ENCODE assay signal across 8 cellular contexts in the genomic region with DNA sequence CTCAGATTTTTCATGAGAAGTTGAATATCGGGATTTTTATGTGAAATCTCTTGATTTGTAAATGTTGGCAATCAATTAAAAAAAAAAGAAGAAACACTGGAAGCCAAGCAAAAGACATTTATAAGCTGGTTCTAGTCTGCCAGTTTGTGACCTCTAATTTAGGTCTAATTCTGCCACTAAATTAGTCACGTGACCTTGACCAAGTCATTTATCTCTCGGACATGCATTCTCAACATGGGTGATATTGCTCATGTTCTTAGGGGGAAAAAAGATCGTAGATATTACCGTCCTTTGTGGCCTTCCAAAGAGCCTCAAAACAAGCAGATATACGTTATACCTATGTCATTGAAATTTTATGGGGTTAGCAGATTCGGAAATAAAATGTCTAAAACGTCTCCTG. TPM values are rescaled to one million over a fixed set of nuclear protein-coding genes. Genes with fewer than 3 reads are reported as not detected.
DNase-seq lines count a peak whose midpoint lies in the region; ATAC-seq lines count a peak whose summit lies in the region.

No MANE protein-coding gene starts in this region.

- H3K4me3 Mint-ChIP-seq in activated CD4-positive, alpha-beta memory T cell treated with anti-CD3 and anti-CD28 coated beads, Interleukin-2, amount 10 ng/mL, durations not matched to agents 7 days and 5 days = peak overlapping the region; percentile 91
- H3K4me3 Mint-ChIP-seq in stimulated activated naive B cell treated with anti-CD40 and anti-IgM and Interleukin-4, amounts not matched to agents 10 μg/mL and 1 μg/mL and 100 μg/mL, for 72 hours = peak overlapping the region; percentile 92 to 98

- H3K4me3 ChIP-seq in iPS-11a (ENCODE audit: low read depth, low read length) = peak overlapping the region; percentile 82

- peaks cover 2% of the 10 kb centered on the region for H3K27me3 Mint-ChIP-seq in activated CD4-positive, alpha-beta memory T cell treated with anti-CD3 and anti-CD28 coated beads, Interleukin-2, amount 10 ng/mL, durations not matched to agents 7 days and 5 days
- peaks cover 0 to 5% of the 10 kb centered on the region in 2 donors for H3K27me3 Mint-ChIP-seq in stimulated activated naive B cell treated with anti-CD40 and anti-IgM and Interleukin-4, amounts not matched to agents 10 μg/mL and 1 μg/mL and 100 μg/mL, for 72 hours

- POLR2A ChIA-PET in activated CD4-positive, alpha-beta memory T cell treated with anti-CD3 and anti-CD28 coated beads, Interleukin-2, amount 10 ng/mL, durations not matched to agents 7 days and 5 days (lab: Charles Lee) = interaction anchor here (0.8 to 1.0 kb wide), 2 partner anchors 12 to 183 kb away, joined by 3 read pairs; no protein-coding TSS in a partner anchor

- H3K27ac Mint-ChIP-seq in activated CD4-positive, alpha-beta memory T cell treated with anti-CD3 and anti-CD28 coated beads, Interleukin-2, amount 10 ng/mL, durations not matched to agents 7 days and 5 days = peak overlapping the region; percentile 34
- peak overlapping the region; percentile 97 for H3K27ac Mint-ChIP-seq in stimulated activated naive B cell treated with anti-CD40 and anti-IgM and Interleukin-4, amounts not matched to agents 10 μg/mL and 1 μg/mL and 100 μg/mL, for 72 hours

- no peak for ATAC-seq in stimulated activated naive B cell treated with anti-CD40 and anti-IgM and Interleukin-4, amounts not matched to agents 10 μg/mL and 1 μg/mL and 100 μg/mL, for 72 hours (replicated peaks)
- ATAC-seq in HG03442 (IDR thresholded peaks at IDR 0.05; ENCODE audit: unreplicated experiment) (no peak), HG03175 (IDR thresholded peaks at IDR 0.05; ENCODE audit: unreplicated experiment) (no peak), HG03139 (IDR thresholded peaks at IDR 0.05; ENCODE audit: unreplicated experiment) (no peak)

- H3K9me3 Mint-ChIP-seq in activated CD4-positive, alpha-beta memory T cell treated with anti-CD3 and anti-CD28 coated beads, Interleukin-2, amount 10 ng/mL, durations not matched to agents 7 days and 5 days = no peaks in the 10 kb centered on the region
- no peaks in the 10 kb centered on the region for H3K9me3 Mint-ChIP-seq in stimulated activated naive B cell treated with anti-CD40 and anti-IgM and Interleukin-4, amounts not matched to agents 10 μg/mL and 1 μg/mL and 100 μg/mL, for 72 hours

- peaks cover 12% of the 10 kb centered on the region for H3K36me3 Mint-ChIP-seq in activated CD4-positive, alpha-beta memory T cell treated with anti-CD3 and anti-CD28 coated beads, Interleukin-2, amount 10 ng/mL, durations not matched to agents 7 days and 5 days (ENCODE audit: low read depth)
- H3K36me3 Mint-ChIP-seq in stimulated activated naive B cell treated with anti-CD40 and anti-IgM and Interleukin-4, amounts not matched to agents 10 μg/mL and 1 μg/mL and 100 μg/mL, for 72 hours = no peaks in the 10 kb centered on the region

- H3K4me1 Mint-ChIP-seq in activated CD4-positive, alpha-beta memory T cell treated with anti-CD3 and anti-CD28 coated beads, Interleukin-2, amount 10 ng/mL, durations not matched to agents 7 days and 5 days = peaks cover 20% of the 10 kb centered on the region
- peaks cover 6 to 8% of the 10 kb centered on the region in 2 donors for H3K4me1 Mint-ChIP-seq in stimulated activated naive B cell treated with anti-CD40 and anti-IgM and Interleukin-4, amounts not matched to agents 10 μg/mL and 1 μg/mL and 100 μg/mL, for 72 hours

- peak; percentile 36 for DNase-seq in NCI-H748 (lab: John Stamatoyannopoulos, UW; ENCODE audit: unreplicated experiment)
- no peak for DNase-seq in NCI-H748 treated with DMSO at 0.1 percent for 48 hours (lab: John Stamatoyannopoulos, UW)
- DNase-seq in activated CD4-positive, alpha-beta memory T cell treated with anti-CD3 and anti-CD28 coated beads, Interleukin-2, amount 10 ng/mL, durations not matched to agents 7 days and 5 days = no peak
- no peak for DNase-seq in stimulated activated naive B cell treated with anti-CD40 and anti-IgM and Interleukin-4, amounts not matched to agents 10 μg/mL and 1 μg/mL and 100 μg/mL, for 72 hours

- CTCF ChIA-PET in activated CD4-positive, alpha-beta memory T cell treated with anti-CD3 and anti-CD28 coated beads, Interleukin-2, amount 10 ng/mL, durations not matched to agents 7 days and 5 days (lab: Charles Lee) = interaction anchor here (1.8 to 2.5 kb wide), 2 partner anchors 18 to 35 kb away, joined by 5 to 8 read pairs; no protein-coding TSS in a partner anchor

RNA-seq across cellular contexts. Expression of gene PTPDC1, which starts 52.9 kb away (rescaled TPM):
- total RNA-seq in activated CD4-positive, alpha-beta memory T cell treated with anti-CD3 and anti-CD28 coated beads, Interleukin-2, amount 10 ng/mL, durations not matched to agents 7 days and 5 days = 1 to 10 TPM; 3.9 TPM
